Comparison of ENCODE assay signal across 17 cellular contexts in the genomic region with DNA sequence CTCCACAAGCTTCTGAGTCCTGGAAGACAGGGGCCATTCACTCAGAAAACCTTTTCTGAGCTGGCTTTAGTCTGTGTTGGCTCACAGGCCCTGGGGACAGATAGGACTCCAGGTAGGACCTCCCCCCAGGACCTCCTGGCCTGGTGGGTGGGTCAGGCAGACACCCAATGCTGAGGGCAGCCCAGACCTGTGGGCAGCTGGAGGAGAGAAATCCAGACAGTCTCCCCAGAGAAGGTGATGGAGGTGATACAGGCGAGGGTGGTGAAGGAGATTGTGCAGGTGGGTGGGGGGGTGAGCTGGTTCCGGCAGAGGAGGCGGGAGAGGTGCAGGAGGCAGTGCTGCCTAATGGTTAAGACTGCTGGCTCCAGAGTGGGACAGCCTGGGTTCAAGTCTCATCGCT. TPM values are rescaled to one million over a fixed set of nuclear protein-coding genes. Genes with fewer than 3 reads are reported as not detected.
A peak's percentile ranks its signal among the peaks of the same experiment; 100 is the strongest.
DNase-seq lines count a peak whose midpoint lies in the region; ATAC-seq and TF ChIP-seq lines count a peak whose summit lies in the region.
"Had no signal": no experiment of that assay in that cellular context is flagged by ENCODE, and none has a peak within 500 bp of the region (broad histone marks: within the 10 kb centered on the region; RNA-seq: fewer than 3 reads in every experiment).

No MANE protein-coding gene starts in this region.

- H3K27me3 ChIP-seq in heart left ventricle (no peaks in the 10 kb centered on the region), osteoblast (ENCODE audit: insufficient read depth, low read length) (no peaks in the 10 kb centered on the region), spleen (replicated peaks in 1 of 7) (peaks cover 0 to 4% (median 0%) of the 10 kb centered on the region in 7 donors)

- no peak overlapping the region for H3K27ac Mint-ChIP-seq in activated CD4-positive, alpha-beta memory T cell treated with anti-CD3 and anti-CD28 coated beads, Interleukin-2, amount 10 ng/mL, durations not matched to agents 7 days and 5 days
- no peak overlapping the region for H3K27ac Mint-ChIP-seq in activated CD4-positive, alpha-beta memory T cell treated with anti-CD3 and anti-CD28 coated beads for 36 hours
- no peak overlapping the region for H3K27ac Mint-ChIP-seq in type B pancreatic cell
- H3K27ac Mint-ChIP-seq: memory B cell; stimulated activated memory B cell treated with anti-CD40 and anti-IgM and Interleukin-4, amounts not matched to agents 10 μg/mL and 1 μg/mL and 100 μg/mL, for 72 hours had no signal

- intact Hi-C loops in activated CD4-positive, alpha-beta memory T cell treated with anti-CD3 and anti-CD28 coated beads for 36 hours (cut with micrococcal nuclease), result no loop called here
- intact Hi-C loops in heart left ventricle (cut with DNase I) (loop anchor here in 1 of 10 donors (5.0 kb wide), 1 partner anchor 53 kb away; no protein-coding TSS in a partner anchor), spleen (cut with DNase I; ENCODE audit: low total_unique reads) (no loop called here)

- no peak overlapping the region for H2AFZ ChIP-seq in osteoblast (ENCODE audit: low read length)

- CTCF ChIA-PET in activated CD4-positive, alpha-beta memory T cell treated with anti-CD3 and anti-CD28 coated beads, Interleukin-2, amount 10 ng/mL, durations not matched to agents 7 days and 5 days (lab: Charles Lee), result no interaction called here
- CTCF ChIA-PET in activated CD4-positive, alpha-beta memory T cell treated with anti-CD3 and anti-CD28 coated beads for 36 hours (lab: Charles Lee), result interaction anchor here (0.7 kb wide), 2 partner anchors 34 to 130 kb away, joined by 3 to 4 read pairs; no protein-coding TSS in a partner anchor

- H3K4me3 ChIP-seq in heart left ventricle, result no peak overlapping the region
- H3K4me3 ChIP-seq in osteoblast (ENCODE audit: insufficient read depth, low read length), result no peak overlapping the region
- no peak overlapping the region for H3K4me3 ChIP-seq in spleen

- no peak overlapping the region for H3K4me3 Mint-ChIP-seq in activated CD4-positive, alpha-beta memory T cell treated with anti-CD3 and anti-CD28 coated beads, Interleukin-2, amount 10 ng/mL, durations not matched to agents 7 days and 5 days
- H3K4me3 Mint-ChIP-seq in activated CD4-positive, alpha-beta memory T cell treated with anti-CD3 and anti-CD28 coated beads for 36 hours, result no peak overlapping the region
- H3K4me3 Mint-ChIP-seq in type B pancreatic cell, result no peak overlapping the region
- H3K4me3 Mint-ChIP-seq: CD4-positive, CD25-positive, alpha-beta regulatory T cell; memory B cell; stimulated activated memory B cell treated with anti-CD40 and anti-IgM and Interleukin-4, amounts not matched to agents 10 μg/mL and 1 μg/mL and 100 μg/mL, for 72 hours had no signal

- WGBS in heart left ventricle, 4 donors, result 91 to 94% (median 93%) methylated on average over 4 of the region's 4 CpGs
- WGBS in spleen, 5 donors, result 83 to 94% (median 91%) methylated on average over 4 of the region's 4 CpGs

- no peak for TF ChIP-seq CTCF in heart left ventricle (IDR thresholded peaks at IDR 0.05)
- TF ChIP-seq CTCF in osteoblast (IDR thresholded peaks at IDR 0.05; ENCODE audit: extremely low read depth, low read depth, low read length), result no peak
- TF ChIP-seq CTCF in type B pancreatic cell (conservative IDR thresholded peaks at IDR 0.05), result no peak
- no peak for TF ChIP-seq CTCF in spleen (IDR thresholded peaks at IDR 0.05 in 8 of 11, conservative IDR thresholded peaks at IDR 0.05 in 3 of 11)

- POLR2A ChIA-PET in activated CD4-positive, alpha-beta memory T cell treated with anti-CD3 and anti-CD28 coated beads, Interleukin-2, amount 10 ng/mL, durations not matched to agents 7 days and 5 days (lab: Charles Lee), result interaction anchor here (1.4 kb wide), 1 partner anchor 10 kb away, joined by 4 read pairs; no protein-coding TSS in a partner anchor
- POLR2A ChIA-PET in activated CD4-positive, alpha-beta memory T cell treated with anti-CD3 and anti-CD28 coated beads for 36 hours (lab: Charles Lee), result no interaction called here

- ATAC-seq in heart left ventricle, result no peak
- ATAC-seq: stimulated activated memory B cell treated with anti-CD40 and anti-IgM and Interleukin-4, amounts not matched to agents 10 μg/mL and 1 μg/mL and 100 μg/mL, for 72 hours had no signal

- H3K36me3 ChIP-seq in heart left ventricle (peaks cover 0 to 32% (median 25%) of the 10 kb centered on the region in 9 donors), osteoblast (ENCODE audit: insufficient read depth, low read length) (peaks cover 26% of the 10 kb centered on the region), spleen (peaks cover 0 to 31% (median 7%) of the 10 kb centered on the region in 6 donors)

- H3K27me3 Mint-ChIP-seq in activated CD4-positive, alpha-beta memory T cell treated with anti-CD3 and anti-CD28 coated beads, Interleukin-2, amount 10 ng/mL, durations not matched to agents 7 days and 5 days, result peaks cover 10% of the 10 kb centered on the region
- peaks cover 6% of the 10 kb centered on the region for H3K27me3 Mint-ChIP-seq in activated CD4-positive, alpha-beta memory T cell treated with anti-CD3 and anti-CD28 coated beads for 36 hours
- no peaks in the 10 kb centered on the region for H3K27me3 Mint-ChIP-seq in type B pancreatic cell
- H3K27me3 Mint-ChIP-seq: CD4-positive, CD25-positive, alpha-beta regulatory T cell had no signal

- H3K27ac ChIP-seq in heart left ventricle (peak overlapping the region in 11 of 12 donors; percentile 45 to 88 (median 74)), osteoblast (ENCODE audit: low read depth, low read length) (peak overlapping the region; percentile 12), spleen (peak overlapping the region in 3 of 8 donors; percentile 14 to 44 (median 26))
- H3K27ac ChIP-seq: 22Rv1 had no signal

- DNase-seq in activated CD4-positive, alpha-beta memory T cell treated with anti-CD3 and anti-CD28 coated beads, Interleukin-2, amount 10 ng/mL, durations not matched to agents 7 days and 5 days, result peak; percentile 9
- DNase-seq in activated CD4-positive, alpha-beta memory T cell treated with anti-CD3 and anti-CD28 coated beads for 36 hours, result no peak
- no peak for DNase-seq in heart left ventricle
- peak; percentile 80 for DNase-seq in osteoblast (ENCODE audit: insufficient read length, low spot score, missing footprints)
- peak; percentile 50 for DNase-seq in type B pancreatic cell (ENCODE audit: extremely low spot score, unreplicated experiment)
- no peak for DNase-seq in effector CD4-positive, alpha-beta T cell
- no peak for DNase-seq in islet precursor cell
- DNase-seq in spleen, result no peak
- DNase-seq: activated T-cell treated with anti-CD3 and anti-CD28 coated beads for 4 hours; CD4-positive, CD25-positive, alpha-beta regulatory T cell; EL; hypothalamus; MV-4-11; stimulated activated CD4-positive, alpha-beta T cell treated with anti-CD3 and anti-CD28 coated beads, Interleukin-4, amount 100 ng/mL, for 1 hour had no signal

- TF ChIP-seq POLR2A in heart left ventricle (IDR thresholded peaks at IDR 0.05), result no peak
- TF ChIP-seq POLR2A in spleen (IDR thresholded peaks at IDR 0.05), result no peak

- no peaks in the 10 kb centered on the region for H3K4me1 Mint-ChIP-seq in activated CD4-positive, alpha-beta memory T cell treated with anti-CD3 and anti-CD28 coated beads, Interleukin-2, amount 10 ng/mL, durations not matched to agents 7 days and 5 days
- no peaks in the 10 kb centered on the region for H3K4me1 Mint-ChIP-seq in activated CD4-positive, alpha-beta memory T cell treated with anti-CD3 and anti-CD28 coated beads for 36 hours (ENCODE audit: low read depth)
- H3K4me1 Mint-ChIP-seq in type B pancreatic cell (ENCODE audit: unreplicated experiment), result peaks cover 11% of the 10 kb centered on the region

- no peaks in the 10 kb centered on the region for H3K9me3 Mint-ChIP-seq in activated CD4-positive, alpha-beta memory T cell treated with anti-CD3 and anti-CD28 coated beads, Interleukin-2, amount 10 ng/mL, durations not matched to agents 7 days and 5 days
- H3K9me3 Mint-ChIP-seq in activated CD4-positive, alpha-beta memory T cell treated with anti-CD3 and anti-CD28 coated beads for 36 hours, result no peaks in the 10 kb centered on the region
- H3K9me3 Mint-ChIP-seq in type B pancreatic cell, result no peaks in the 10 kb centered on the region
- H3K9me3 Mint-ChIP-seq: CD4-positive, CD25-positive, alpha-beta regulatory T cell; stimulated activated memory B cell treated with anti-CD40 and anti-IgM and Interleukin-4, amounts not matched to agents 10 μg/mL and 1 μg/mL and 100 μg/mL, for 72 hours had no signal

- H3K4me2 ChIP-seq in osteoblast (ENCODE audit: insufficient read depth, low read length), result no peak overlapping the region

- no peaks in the 10 kb centered on the region for H3K9me3 ChIP-seq in heart left ventricle
- H3K9me3 ChIP-seq in osteoblast (ENCODE audit: low read depth, low read length), result no peaks in the 10 kb centered on the region
- no peaks in the 10 kb centered on the region for H3K9me3 ChIP-seq in spleen

- no peaks in the 10 kb centered on the region for H3K79me2 ChIP-seq in osteoblast (ENCODE audit: insufficient read depth, low read length)

- H3K4me1 ChIP-seq in heart left ventricle (peaks cover 4 to 77% (median 35%) of the 10 kb centered on the region in 12 donors), osteoblast (ENCODE audit: insufficient read depth, low read length) (peaks cover 12% of the 10 kb centered on the region), spleen (peaks cover 0 to 41% (median 27%) of the 10 kb centered on the region in 6 donors)

- peaks cover 9% of the 10 kb centered on the region for H4K20me1 ChIP-seq in osteoblast (ENCODE audit: insufficient read depth, low read length)

- H3K36me3 Mint-ChIP-seq in activated CD4-positive, alpha-beta memory T cell treated with anti-CD3 and anti-CD28 coated beads, Interleukin-2, amount 10 ng/mL, durations not matched to agents 7 days and 5 days (ENCODE audit: low read depth), result no peaks in the 10 kb centered on the region
- H3K36me3 Mint-ChIP-seq in activated CD4-positive, alpha-beta memory T cell treated with anti-CD3 and anti-CD28 coated beads for 36 hours, result no peaks in the 10 kb centered on the region
- H3K36me3 Mint-ChIP-seq in type B pancreatic cell, result no peaks in the 10 kb centered on the region
- H3K36me3 Mint-ChIP-seq: CD4-positive, CD25-positive, alpha-beta regulatory T cell; memory B cell had no signal

RNA-seq across cellular contexts. Expression of a gene that starts 15.6 kb away (rescaled TPM):
- 1 to 10 TPM; 7.1 to 7.4 TPM for total RNA-seq in activated CD4-positive, alpha-beta memory T cell treated with anti-CD3 and anti-CD28 coated beads, Interleukin-2, amount 10 ng/mL, durations not matched to agents 7 days and 5 days
- total RNA-seq in activated CD4-positive, alpha-beta memory T cell treated with anti-CD3 and anti-CD28 coated beads for 36 hours, result 10 to 100 TPM; 11.2 to 12.3 TPM
- total RNA-seq in heart left ventricle (10 to 100 TPM; 20.1 to 67.1 (median 26.9) TPM), osteoblast (37.6 and 41.3 TPM in 2 replicates), type B pancreatic cell (ENCODE audit: low replicate concordance) (4.3 and 5.4 TPM in 2 replicates), spleen (100 to 1,000 TPM in 3 of 7 donors, 10 to 100 TPM in 4; 44.1 to 214 (median 90.3) TPM)
- polyA plus RNA-seq in heart left ventricle (10 to 100 TPM; 46.4 to 79.0 TPM), spleen (10 to 100 TPM; 25.9 to 29.5 (median 29.4) TPM)

Comparison
In these comparisons a context has a peak if more than half of its experiments do, and no peak if none do; other contexts are left out.
1. DNase-seq: peak in activated CD4-positive, alpha-beta memory T cell treated with anti-CD3 and anti-CD28 coated beads, Interleukin-2, amount 10 ng/mL, durations not matched to agents 7 days and 5 days (single experiment), osteoblast (single experiment) and type B pancreatic cell (single experiment); none in activated CD4-positive, alpha-beta memory T cell treated with anti-CD3 and anti-CD28 coated beads for 36 hours (single experiment), heart left ventricle (0 of 5), effector CD4-positive, alpha-beta T cell (single experiment), islet precursor cell (single experiment) and spleen (single experiment).